Comparison of ENCODE assay signal across 14 cellular contexts in genomic region chr6:15256538-15257222, GRCh38. TPM values are rescaled to one million over a fixed set of nuclear protein-coding genes. Genes with fewer than 3 reads are reported as not detected.
DNase-seq lines count a peak whose midpoint lies in the region; ATAC-seq, FAIRE-seq and TF ChIP-seq lines count a peak whose summit lies in the region.
"Had no signal": no experiment of that assay in that cellular context is flagged by ENCODE, and none has a peak within 500 bp of the region (broad histone marks: within the 10 kb centered on the region; RNA-seq: fewer than 3 reads in every experiment).

No MANE protein-coding gene starts in this region.

- H3K79me2 ChIP-seq in GM12878 (ENCODE audit: control insufficient read depth, insufficient read depth, low read length) (peaks cover 99% of the 10 kb centered on the region), HepG2 (ENCODE audit: insufficient read depth, low read length) (peaks cover 92% of the 10 kb centered on the region)

- H3K27ac ChIP-seq in BLaER1 treated with 17β-estradiol and CSF1 and Interleukin-3, amounts not matched to agents 10 nM and 100 nM: peak overlapping the region in 6 of 11 experiments; percentile 0 to 75 (median 38); a peak in 9 of 22 replicates
- peak overlapping the region; percentile 67 for H3K27ac ChIP-seq in KOPT-K1 (ENCODE audit: low read depth, low read length, poor library complexity, severe bottlenecking)
- peak overlapping the region; percentile 92; the same call in 1 of the 2 replicates for H3K27ac ChIP-seq in GM12878 (ENCODE audit: control insufficient read depth, insufficient read depth)
- no peak overlapping the region for H3K27ac ChIP-seq in HepG2 (ENCODE audit: extremely low read length, insufficient read depth, low read length)
- H3K27ac ChIP-seq: HL-60, prostate gland had no signal

- in situ Hi-C loops in GM12878 (cut with MboI): no loop called here
- in situ Hi-C loops in HepG2 (cut with HindIII; ENCODE audit: extremely low pct_ligation_motif_present, low pct_unique_long_range_greater_than_20kb): no loop called here

- POLR2A ChIA-PET in GM12878 (lab: Charles Lee): interaction anchor here (0.8 to 1.6 kb wide), 7 partner anchors 8 to 63 kb away, joined by 3 to 6 read pairs (median 3); no protein-coding TSS in a partner anchor
- POLR2A ChIA-PET in HepG2 (lab: Yijun Ruan, JAX): no interaction called here

- ATAC-seq in GM12878: no peak
- ATAC-seq in HG03378 (IDR thresholded peaks at IDR 0.05; ENCODE audit: unreplicated experiment): no peak
- ATAC-seq in HepG2: no peak
- ATAC-seq: PC-3 had no signal

- WGBS in GM12878 (ENCODE audit: insufficient coverage, insufficient replicate concordance, low lambda C conversion rate, missing lambda C conversion rate): 95% methylated on average over 7 of the region's 8 CpGs
- WGBS in HepG2 (ENCODE audit: low lambda C conversion rate): 93% methylated on average over 8 of the region's 8 CpGs

- no peak overlapping the region for H2AFZ ChIP-seq in GM12878 (ENCODE audit: control insufficient read depth, low read depth, low read length)
- no peak overlapping the region for H2AFZ ChIP-seq in HepG2 (ENCODE audit: low read length)

- no peak overlapping the region for H3K4me3 ChIP-seq in BLaER1 treated with 17β-estradiol and CSF1 and Interleukin-3, amounts not matched to agents 10 nM and 100 nM
- H3K4me3 ChIP-seq in GM12878 (no peak overlapping the region), HepG2 (replicated peaks in 1 of 3; ENCODE audit: insufficient read depth in 1 of 3, low read depth in 2 of 3, low read length in 3 of 3) (no peak overlapping the region)
- H3K4me3 ChIP-seq: prostate gland had no signal

- H3K27me3 ChIP-seq in BLaER1 treated with 17β-estradiol and CSF1 and Interleukin-3, amounts not matched to agents 10 nM and 100 nM: no peaks in the 10 kb centered on the region
- H3K27me3 ChIP-seq in GM12878 (replicated peaks in 1 of 2; ENCODE audit: control insufficient read depth in 2 of 2, insufficient read depth in 2 of 2, low read length in 1 of 2) (no peaks in the 10 kb centered on the region), HepG2 (ENCODE audit: control insufficient read depth in 1 of 2, insufficient read depth in 2 of 2, low read length in 2 of 2) (no peaks in the 10 kb centered on the region)

- RAD21 ChIA-PET in GM12878 (lab: Charles Lee; ENCODE audit: unreplicated experiment): interaction anchor here (0.6 to 6.4 kb wide), 9 partner anchors 10 to 131 kb away, joined by 3 to 66 read pairs (median 29); no protein-coding TSS in a partner anchor

- BruUV-seq in GM12878 (replicated peaks; lab: Mats Ljungman, UMichigan) (no TSS peak), HepG2 (replicated peaks; lab: Mats Ljungman, UMichigan) (no TSS peak)

- 0 out of 22 replicates have a peak overlapping the region, but pooled peaks of 2 of the 11 experiments have one; percentile 27 to 34 for H3K9ac ChIP-seq in BLaER1 treated with 17β-estradiol and CSF1 and Interleukin-3, amounts not matched to agents 10 nM and 100 nM
- H3K9ac ChIP-seq in GM12878 (ENCODE audit: control insufficient read depth, insufficient read depth, low read length): no peak overlapping the region
- no peak overlapping the region for H3K9ac ChIP-seq in HepG2 (ENCODE audit: insufficient read depth, low read depth, low read length)

- peak overlapping the region in 10 of 11 experiments; percentile 84 to 93 (median 86); a peak in 18 of 22 replicates for H3K4me2 ChIP-seq in BLaER1 treated with 17β-estradiol and CSF1 and Interleukin-3, amounts not matched to agents 10 nM and 100 nM
- H3K4me2 ChIP-seq in GM12878 (ENCODE audit: control insufficient read depth, insufficient read depth): peak overlapping the region; percentile 94
- H3K4me2 ChIP-seq in HepG2 (ENCODE audit: low read depth, low read length): no peak overlapping the region

- TF ChIP-seq EP300 in GM12878 (IDR thresholded peaks at IDR 0.05; ENCODE audit: borderline replicate concordance in 1 of 2, control insufficient read depth in 1 of 2, low read depth in 2 of 2, low read length in 2 of 2) (no peak), HepG2 (IDR thresholded peaks at IDR 0.05; ENCODE audit: low read depth in 2 of 2, low read length in 2 of 2) (no peak), HepG2 (CRISPR knock-in tag; IDR thresholded peaks at IDR 0.05; ENCODE audit: borderline replicate concordance) (no peak)

- TF ChIP-seq RAD21 in GM12878 (IDR thresholded peaks at IDR 0.05; ENCODE audit: insufficient read depth, low read depth, low read length): no peak
- no peak for TF ChIP-seq RAD21 in HepG2 (CRISPR knock-in tag; IDR thresholded peaks at IDR 0.05)

- peaks cover 0 to 29% (median 9%) of the 10 kb centered on the region in 11 experiments; a peak in 13 of 22 replicates for H3K36me3 ChIP-seq in BLaER1 treated with 17β-estradiol and CSF1 and Interleukin-3, amounts not matched to agents 10 nM and 100 nM
- H3K36me3 ChIP-seq in KOPT-K1 (ENCODE audit: insufficient read depth, low read length) (peaks cover 35% of the 10 kb centered on the region), GM12878 (ENCODE audit: control insufficient read depth in 2 of 2, insufficient read depth in 2 of 2, low read length in 1 of 2) (no peaks in the 10 kb centered on the region), HepG2 (replicated peaks in 1 of 2; ENCODE audit: control insufficient read depth in 1 of 2, insufficient read depth in 2 of 2, low read length in 2 of 2) (no peaks in the 10 kb centered on the region; a peak in 1 of 5 replicates)
- H3K36me3 ChIP-seq: prostate gland had no signal

- no peak for TF ChIP-seq CTCF in GM12878 (IDR thresholded peaks at IDR 0.05 in 2 of 3, conservative IDR thresholded peaks at IDR 0.05 in 1 of 3; ENCODE audit: control insufficient read depth in 2 of 3, extremely low read depth in 1 of 3, insufficient read depth in 1 of 3, low read depth in 3 of 3, low read length in 3 of 3)
- TF ChIP-seq CTCF in HepG2 (CRISPR knock-in tag; IDR thresholded peaks at IDR 0.05): no peak

- intact Hi-C loops in GM12878 (cut with micrococcal nuclease; ENCODE audit: unreplicated experiment) (loop anchor here (10.0 kb wide), 1 partner anchor 1132 kb away; no protein-coding TSS in a partner anchor), HepG2 (cut with micrococcal nuclease; ENCODE audit: unreplicated experiment) (no loop called here)

- peaks cover 86 to 100% (median 99%) of the 10 kb centered on the region in 11 experiments for H4K20me1 ChIP-seq in BLaER1 treated with 17β-estradiol and CSF1 and Interleukin-3, amounts not matched to agents 10 nM and 100 nM
- H4K20me1 ChIP-seq in GM12878 (ENCODE audit: control insufficient read depth, insufficient read depth): peaks cover 3% of the 10 kb centered on the region; the same call in 1 of the 2 replicates
- peaks cover 10% of the 10 kb centered on the region; the same call in 1 of the 2 replicates for H4K20me1 ChIP-seq in HepG2 (ENCODE audit: insufficient read depth, low read length)

- SMC1A ChIA-PET in GM12878 (lab: Charles Lee; ENCODE audit: uncharacterized antibody, unreplicated experiment): interaction anchor here (0.5 to 8.0 kb wide), 16 partner anchors 10 to 362 kb away, joined by 3 to 95 read pairs (median 15); no protein-coding TSS in a partner anchor

- CTCF ChIA-PET in GM12878 (lab: Yijun Ruan, JAX) (interaction anchor here (0.8 to 7.3 kb wide), 5 partner anchors 10 to 368 kb away, joined by 3 to 75 read pairs (median 4); no protein-coding TSS in a partner anchor), HepG2 (lab: Yijun Ruan, JAX; ENCODE audit: low intra/inter-chr PET ratio, low total read pairs) (no interaction called here)

- H3K4me1 ChIP-seq in BLaER1 treated with 17β-estradiol and CSF1 and Interleukin-3, amounts not matched to agents 10 nM and 100 nM: peaks cover 87 to 100% (median 96%) of the 10 kb centered on the region in 10 experiments
- H3K4me1 ChIP-seq in GM12878 (ENCODE audit: control insufficient read depth, insufficient read depth, low read length): peaks cover 75% of the 10 kb centered on the region
- H3K4me1 ChIP-seq in HepG2 (ENCODE audit: insufficient read depth, low read length): peaks cover 17% of the 10 kb centered on the region; the same call in 1 of the 2 replicates

- H3K9me3 ChIP-seq in BLaER1 treated with 17β-estradiol and CSF1 and Interleukin-3, amounts not matched to agents 10 nM and 100 nM (replicated peaks in 1 of 11): peaks cover 0 to 7% (median 0%) of the 10 kb centered on the region in 11 experiments; a peak in 2 of 22 replicates
- H3K9me3 ChIP-seq in KOPT-K1 (ENCODE audit: insufficient read depth, low read length, poor library complexity, severe bottlenecking): no peaks in the 10 kb centered on the region
- H3K9me3 ChIP-seq in GM12878 (replicated peaks; ENCODE audit: control insufficient read depth, insufficient read depth, low read length): no peaks in the 10 kb centered on the region
- H3K9me3 ChIP-seq in HepG2 (ENCODE audit: low read length): no peaks in the 10 kb centered on the region
- H3K9me3 ChIP-seq: prostate gland had no signal

- TF ChIP-seq POLR2A in GM12878 (IDR thresholded peaks at IDR 0.05; ENCODE audit: low read depth, low read length) (no peak), HepG2 (IDR thresholded peaks at IDR 0.05; ENCODE audit: insufficient read depth in 1 of 2, low read depth in 2 of 2, low read length in 2 of 2) (no peak)

- FAIRE-seq in GM12878 (lab: Jason Lieb, UNC) (no peak), HepG2 (lab: Jason Lieb, UNC) (no peak)

- DNase-seq in GM12878 (ENCODE audit: low read depth, low spot score) (no peak), myocyte (ENCODE audit: low read depth) (peak; percentile 30), HepG2 (ENCODE audit: low spot score) (no peak)
- DNase-seq in stimulated activated CD4-positive, alpha-beta T cell treated with anti-CD3 and anti-CD28 coated beads, Interleukin-4, amount 100 ng/mL, for 1 hour: no peak
- DNase-seq in activated effector memory CD4-positive, alpha-beta T cell treated with Interleukin-2 at 50 U/mL for 16 hours: no peak
- DNase-seq: activated CD4-positive, alpha-beta memory T cell treated with anti-CD3 and anti-CD28 coated beads for 36 hours; activated naive CD4-positive, alpha-beta T cell; PC-3; stimulated activated CD4-positive, alpha-beta T cell treated with anti-CD3 and anti-CD28 coated beads, Interleukin-2, amount 100 ng/mL, for 24 hours had no signal

RNA-seq across cellular contexts. Expression of gene JARID2, which starts 10.8 kb away (rescaled TPM):
- 86.6 and 96.7 TPM in 2 replicates for total RNA-seq in GM12878 (2013; cell fraction: nucleolus; rRNA removed)
- total RNA-seq in GM12878 (2014; rRNA removed) (11.2 and 11.8 TPM in 2 replicates), GM12878 (2014; rRNA removed; fragmentation: Illumina TruSeq; extraction: Trizol) (12.4 and 13.4 TPM in 2 replicates), GM12878 (2021) (19.7 and 21.1 TPM in 2 replicates), myocyte (8.6 and 10.1 TPM in 2 replicates), HepG2 (2016; rRNA removed; fragmentation: Illumina TruSeq; extraction: Trizol) (10.0 and 10.3 TPM in 2 replicates)
- 5.4 TPM for polyA plus RNA-seq in GM12878 (2011; ENCODE audit: low read depth)
- polyA plus RNA-seq in GM12878 (2011; rRNA removed) (17.9 and 21.6 TPM in 2 replicates), GM12878 (2014; fragmentation: Illumina TruSeq; extraction: Trizol) (13.7 and 14.6 TPM in 2 replicates), GM12878 (2014; fragmentation: Nextera tagmentation; extraction: Ambion mirVana) (1 to 10 TPM; 4.2 to 5.2 TPM), GM12878 (2014; rRNA removed) (12.2 and 12.7 TPM in 2 replicates), GM12878 (2016; fragmentation: Nextera tagmentation; extraction: Ambion mirVana) (1 to 10 TPM; 5.9 to 7.4 TPM), HepG2 (2011; rRNA removed) (7.5 TPM in 2 replicates)
- polyA plus RNA-seq in GM12878 (2011; cell fraction: cytosol; rRNA removed): 20.8 and 21.1 TPM in 2 replicates
- 42.4 and 49.0 TPM in 2 replicates for polyA plus RNA-seq in GM12878 (2011; cell fraction: nucleus; rRNA removed)
- polyA plus RNA-seq in GM12878 (2012): 11.3 and 12.0 TPM in 2 replicates
- polyA minus RNA-seq in GM12878 (2011; rRNA and poly(A)+ RNA removed): 33.6 and 37.9 TPM in 2 replicates
- 12.0 and 16.0 TPM in 2 replicates for polyA minus RNA-seq in GM12878 (2011; cell fraction: cytosol; rRNA and poly(A)+ RNA removed)
- polyA minus RNA-seq in GM12878 (2011; cell fraction: nucleus; rRNA and poly(A)+ RNA removed): 29.5 and 42.3 TPM in 2 replicates
- 2.4 TPM for polyA plus RNA-seq in myocyte (2012)
- total RNA-seq in HepG2 (2016; cell fraction: cytosol; rRNA removed; fragmentation: Illumina TruSeq; extraction: Trizol; ENCODE audit: low read depth): 1.0 and 1.4 TPM in 2 replicates
- total RNA-seq in HepG2 (2016; cell fraction: insoluble cytoplasmic fraction; rRNA removed; fragmentation: Illumina TruSeq; extraction: Trizol): 9.6 and 10.6 TPM in 2 replicates
- 2.7 and 2.8 TPM in 2 replicates for total RNA-seq in HepG2 (2016; cell fraction: membrane; rRNA removed; fragmentation: Illumina TruSeq; extraction: Trizol)
- total RNA-seq in HepG2 (2016; cell fraction: nucleus; rRNA removed; fragmentation: Illumina TruSeq; extraction: Trizol): 10.4 and 13.0 TPM in 2 replicates
- 5.9 and 6.7 TPM in 2 replicates for polyA plus RNA-seq in HepG2 (2011; cell fraction: cytosol; rRNA removed)
- polyA plus RNA-seq in HepG2 (2011; cell fraction: nucleus; rRNA removed): 11.8 and 13.9 TPM in 2 replicates
- polyA plus RNA-seq in HepG2 (2012): 7.9 and 9.2 TPM in 2 replicates
- polyA plus RNA-seq in HepG2 (2016; cell fraction: cytosol; fragmentation: Illumina TruSeq; extraction: Trizol; ENCODE audit: low read depth): 0.23 and 0.37 TPM in 2 replicates
- 8.5 and 10.1 TPM in 2 replicates for polyA plus RNA-seq in HepG2 (2016; cell fraction: insoluble cytoplasmic fraction; fragmentation: Illumina TruSeq; extraction: Trizol; ENCODE audit: low read depth)
- 1.2 and 1.3 TPM in 2 replicates for polyA plus RNA-seq in HepG2 (2016; cell fraction: membrane; fragmentation: Illumina TruSeq; extraction: Trizol; ENCODE audit: low read depth)
- 13.6 and 14.4 TPM in 2 replicates for polyA plus RNA-seq in HepG2 (2016; cell fraction: nucleus; fragmentation: Illumina TruSeq; extraction: Trizol; ENCODE audit: insufficient read depth, low read depth)
- polyA minus RNA-seq in HepG2 (2011; rRNA and poly(A)+ RNA removed; ENCODE audit: low replicate concordance): 8.4 and 12.4 TPM in 2 replicates
- 8.4 TPM in 2 replicates for polyA minus RNA-seq in HepG2 (2011; cell fraction: cytosol; rRNA and poly(A)+ RNA removed)
- 20.6 and 22.3 TPM in 2 replicates for polyA minus RNA-seq in HepG2 (2011; cell fraction: nucleus; rRNA and poly(A)+ RNA removed)
